Comparison of ENCODE assay signal across 9 cellular contexts in the genomic region with DNA sequence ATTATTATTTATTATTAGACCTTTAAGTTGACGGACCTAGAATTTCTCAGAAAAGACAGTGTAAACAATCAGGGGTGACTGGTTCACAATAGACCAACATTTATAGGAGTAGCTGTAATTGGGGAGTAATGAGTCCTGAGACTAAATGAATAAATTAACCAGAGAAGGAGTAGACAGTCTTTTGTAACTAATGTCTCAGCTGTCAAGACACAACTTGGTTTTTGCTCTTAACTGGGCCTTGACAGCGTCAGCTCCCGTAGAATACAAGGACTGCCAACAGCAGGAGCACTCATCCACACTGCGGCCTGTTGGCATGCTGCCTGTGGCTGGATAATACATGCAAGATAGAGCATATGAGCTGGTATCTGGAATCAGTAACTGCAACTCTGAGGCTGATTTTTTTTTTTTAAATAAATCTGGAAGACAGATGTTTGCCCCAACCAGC.
DNase-seq lines count a peak whose midpoint lies in the region; ATAC-seq lines count a peak whose summit lies in the region.
"Had no signal": no experiment of that assay in that cellular context is flagged by ENCODE, and none has a peak within 500 bp of the region (broad histone marks: within the 10 kb centered on the region; RNA-seq: fewer than 3 reads in every experiment).

No MANE protein-coding gene starts in this region.

- H3K4me1 Mint-ChIP-seq in stimulated activated naive CD8-positive, alpha-beta T cell treated with anti-CD3 and anti-CD28 coated beads, Interleukin-15, amount 100 ng/mL, for 72 hours = no peaks in the 10 kb centered on the region

- H3K9me3 Mint-ChIP-seq in stimulated activated naive CD8-positive, alpha-beta T cell treated with anti-CD3 and anti-CD28 coated beads, Interleukin-15, amount 100 ng/mL, for 72 hours = no peaks in the 10 kb centered on the region

- peak; percentile 100 for DNase-seq in DMS 273 (lab: John Stamatoyannopoulos, UW; ENCODE audit: unreplicated experiment)
- peak; percentile 84 for DNase-seq in NCI-H2227 (lab: John Stamatoyannopoulos, UW; ENCODE audit: unreplicated experiment)
- DNase-seq in fibroblast of gingiva (ENCODE audit: low read depth) = peak; percentile 94
- DNase-seq in non-pigmented ciliary epithelial cell (ENCODE audit: low read depth) = peak; percentile 37
- no peak for DNase-seq in activated CD4-positive, alpha-beta T cell treated with anti-CD3 and anti-CD28 coated beads, Interleukin-2, amount 50 U/mL, for 1 hour
- DNase-seq in activated CD4-positive, alpha-beta T cell treated with anti-CD3 and anti-CD28 coated beads for 48 hours = no peak
- no peak for DNase-seq in activated T-cell treated with anti-CD3 and anti-CD28 coated beads, Interleukin-2, amount 50 U/mL, for 48 hours
- no peak for DNase-seq in stimulated activated naive CD8-positive, alpha-beta T cell treated with anti-CD3 and anti-CD28 coated beads, Interleukin-15, amount 100 ng/mL, for 72 hours
- DNase-seq: MV-4-11 had no signal

- H3K4me3 Mint-ChIP-seq in stimulated activated naive CD8-positive, alpha-beta T cell treated with anti-CD3 and anti-CD28 coated beads, Interleukin-15, amount 100 ng/mL, for 72 hours = no peak overlapping the region

- H3K27ac Mint-ChIP-seq in stimulated activated naive CD8-positive, alpha-beta T cell treated with anti-CD3 and anti-CD28 coated beads, Interleukin-15, amount 100 ng/mL, for 72 hours = no peak overlapping the region

- ATAC-seq in stimulated activated naive CD8-positive, alpha-beta T cell treated with anti-CD3 and anti-CD28 coated beads, Interleukin-15, amount 100 ng/mL, for 72 hours = no peak

- no peaks in the 10 kb centered on the region for H3K27me3 Mint-ChIP-seq in stimulated activated naive CD8-positive, alpha-beta T cell treated with anti-CD3 and anti-CD28 coated beads, Interleukin-15, amount 100 ng/mL, for 72 hours

Comparison
In these comparisons a context has a peak if more than half of its experiments do, and no peak if none do; other contexts are left out.
1. DNase-seq: peak in DMS 273 (single experiment), NCI-H2227 (single experiment), fibroblast of gingiva (single experiment) and non-pigmented ciliary epithelial cell (single experiment); none in activated CD4-positive, alpha-beta T cell treated with anti-CD3 and anti-CD28 coated beads, Interleukin-2, amount 50 U/mL, for 1 hour (single experiment), activated CD4-positive, alpha-beta T cell treated with anti-CD3 and anti-CD28 coated beads for 48 hours (single experiment), activated T-cell treated with anti-CD3 and anti-CD28 coated beads, Interleukin-2, amount 50 U/mL, for 48 hours (0 of 2) and stimulated activated naive CD8-positive, alpha-beta T cell treated with anti-CD3 and anti-CD28 coated beads, Interleukin-15, amount 100 ng/mL, for 72 hours (0 of 2).